ENCODE assay signal across 8 cellular contexts in genomic region chr1:102840741-102841140, GRCh38.
"Had no signal": no experiment of that assay in that cellular context is flagged by ENCODE, and none has a peak within 500 bp of the region (broad histone marks: within the 10 kb centered on the region; RNA-seq: fewer than 3 reads in every experiment).

No MANE protein-coding gene starts in this region.

- DNase-seq: GM23248, GOT3, H7, H9, HCEC 1CT, HFFc6 had no signal

- H3K4me3 ChIP-seq: GM23248, HAP-1 had no signal

- ATAC-seq: HCT116 had no signal

- H3K4me1 ChIP-seq: HAP-1 had no signal

- H3K9me3 Mint-ChIP-seq: H9, HFFc6 had no signal

- H3K9me3 ChIP-seq: HAP-1 had no signal

- H3K9ac ChIP-seq: GM23248 had no signal

- H2AFZ ChIP-seq: GM23248 had no signal

- H3K27ac ChIP-seq: GM23248 had no signal

- H3K36me3 ChIP-seq: HAP-1 had no signal

- H3K27ac Mint-ChIP-seq: H9, HFFc6 had no signal

- H3K4me3 Mint-ChIP-seq: H9, HFFc6 had no signal

- H3K4me1 Mint-ChIP-seq: H9 had no signal
